25 cellular contexts compared by ENCODE assay signal in genomic region chr15:101384276-101384675, GRCh38.
"Had no signal": no experiment of that assay in that cellular context is flagged by ENCODE, and none has a peak within 500 bp of the region (broad histone marks: within the 10 kb centered on the region; RNA-seq: fewer than 3 reads in every experiment).

No MANE protein-coding gene starts in this region.

- H3K36me3 Mint-ChIP-seq: memory B cell; naive thymus-derived CD4-positive, alpha-beta T cell; stimulated activated naive B cell treated with anti-CD40 and anti-IgM and Interleukin-4, amounts not matched to agents 10 μg/mL and 1 μg/mL and 100 μg/mL, for 72 hours had no signal

- H3K4me3 Mint-ChIP-seq: memory B cell; naive thymus-derived CD4-positive, alpha-beta T cell; stimulated activated naive B cell treated with anti-CD40 and anti-IgM and Interleukin-4, amounts not matched to agents 10 μg/mL and 1 μg/mL and 100 μg/mL, for 72 hours; stimulated activated naive CD8-positive, alpha-beta T cell treated with anti-CD3 and anti-CD28 coated beads, Interleukin-15, Interleukin-2, amounts not matched to agents 100 ng/mL and 50 ng/mL, for 24 hours had no signal

- H3K9me3 Mint-ChIP-seq: memory B cell; stimulated activated naive B cell treated with anti-CD40 and anti-IgM and Interleukin-4, amounts not matched to agents 10 μg/mL and 1 μg/mL and 100 μg/mL, for 72 hours; stimulated activated naive CD8-positive, alpha-beta T cell treated with anti-CD3 and anti-CD28 coated beads, Interleukin-15, Interleukin-2, amounts not matched to agents 100 ng/mL and 50 ng/mL, for 24 hours had no signal

- H3K27ac ChIP-seq: coronary artery, esophagus muscularis mucosa, foreskin keratinocyte, gastroesophageal sphincter, heart left ventricle, hepatocyte, ovary, right atrium auricular region, sigmoid colon, thoracic aorta, tibial nerve, upper lobe of left lung, uterus had no signal

- ATAC-seq: foreskin keratinocyte; gastroesophageal sphincter; heart left ventricle; left colon; left ventricle myocardium superior; naive thymus-derived CD4-positive, alpha-beta T cell; stimulated activated naive B cell treated with anti-CD40 and anti-IgM and Interleukin-4, amounts not matched to agents 10 μg/mL and 1 μg/mL and 100 μg/mL, for 72 hours had no signal

- H3K4me1 ChIP-seq: esophagus muscularis mucosa, foreskin keratinocyte, gastroesophageal sphincter, heart left ventricle, right atrium auricular region, sigmoid colon, tibial nerve, upper lobe of left lung, uterus had no signal

- H3K4me3 ChIP-seq: coronary artery, esophagus muscularis mucosa, gastroesophageal sphincter, heart left ventricle, hepatocyte, lung, ovary, right atrium auricular region, sigmoid colon, thoracic aorta, tibial nerve, upper lobe of left lung, uterus had no signal

- H3K9me3 ChIP-seq: esophagus muscularis mucosa, gastroesophageal sphincter, heart left ventricle, ovary, right atrium auricular region, sigmoid colon, thoracic aorta, tibial nerve, upper lobe of left lung, uterus had no signal

- H3K27me3 Mint-ChIP-seq: stimulated activated naive CD8-positive, alpha-beta T cell treated with anti-CD3 and anti-CD28 coated beads, Interleukin-15, Interleukin-2, amounts not matched to agents 100 ng/mL and 50 ng/mL, for 24 hours had no signal

- H3K27me3 ChIP-seq: esophagus muscularis mucosa, foreskin keratinocyte, gastroesophageal sphincter, heart left ventricle, hepatocyte, ovary, right atrium auricular region, sigmoid colon, tibial nerve, upper lobe of left lung, uterus had no signal

- DNase-seq: dermis blood vessel endothelial cell; effector memory CD4-positive, alpha-beta T cell; foreskin keratinocyte; heart left ventricle; kidney glomerular epithelial cell; left colon; left ventricle myocardium superior; midbrain; naive thymus-derived CD4-positive, alpha-beta T cell; occipital lobe; ovary; sigmoid colon; stimulated activated naive B cell treated with anti-CD40 and anti-IgM and Interleukin-4, amounts not matched to agents 10 μg/mL and 1 μg/mL and 100 μg/mL, for 72 hours; upper lobe of left lung; uterus had no signal

- H3K36me3 ChIP-seq: gastroesophageal sphincter, ovary, right atrium auricular region, sigmoid colon, thoracic aorta, tibial nerve, upper lobe of left lung, uterus had no signal

- H3K4me1 Mint-ChIP-seq: memory B cell had no signal

- H3K27ac Mint-ChIP-seq: memory B cell; naive thymus-derived CD4-positive, alpha-beta T cell; stimulated activated naive B cell treated with anti-CD40 and anti-IgM and Interleukin-4, amounts not matched to agents 10 μg/mL and 1 μg/mL and 100 μg/mL, for 72 hours; stimulated activated naive CD8-positive, alpha-beta T cell treated with anti-CD3 and anti-CD28 coated beads, Interleukin-15, Interleukin-2, amounts not matched to agents 100 ng/mL and 50 ng/mL, for 24 hours had no signal
